In genomic region chr7:80453699-80454340, GRCh38 we compare ENCODE assay signal across 8 cellular contexts.
DNase-seq lines count a peak whose midpoint lies in the region; ATAC-seq and TF ChIP-seq lines count a peak whose summit lies in the region.

No MANE protein-coding gene starts in this region.

- DNase-seq in SKM-1 treated with dmso at 0.1 percent for 144 hours (lab: John Stamatoyannopoulos, UW; ENCODE audit: unreplicated experiment) (peak; percentile 23), SKM-1 (lab: John Stamatoyannopoulos, UW; ENCODE audit: unreplicated experiment) (no peak), NCI-H82 treated with DMSO at 0.1 percent for 48 hours (lab: John Stamatoyannopoulos, UW; ENCODE audit: unreplicated experiment) (peak; percentile 11), erythroblast (lab: John Stamatoyannopoulos, UW) (peak; percentile 51 to 62), superior temporal gyrus (ENCODE audit: extremely low spot score) (peak; percentile 71)

- no peak for TF ChIP-seq POLR2A in erythroblast (IDR thresholded peaks at IDR 0.05; ENCODE audit: low read length)

- ATAC-seq in HG02840 (IDR thresholded peaks at IDR 0.05; ENCODE audit: low FRiP score, unreplicated experiment) (no peak), HG02763 (IDR thresholded peaks at IDR 0.05; ENCODE audit: unreplicated experiment) (no peak), HG02852 (IDR thresholded peaks at IDR 0.05; ENCODE audit: unreplicated experiment) (no peak)
